Comparison of ENCODE assay signal across 1 cellular context in genomic region chr4:90842960-90843359, GRCh38.
A peak's percentile ranks its signal among the peaks of the same experiment; 100 is the strongest.
TF ChIP-seq lines count a peak whose summit lies in the region.

No MANE protein-coding gene starts in this region.

TF ChIP-seq in GM12878, 131 proteins besides CTCF, POLR2A, EP300 and RAD21 (continued from another document):
- TF ChIP-seq DPF2 (IDR thresholded peaks at IDR 0.05) (peak; percentile 46; the same call in 1 of the 2 replicates), MEF2B (IDR thresholded peaks at IDR 0.05; ENCODE audit: partially characterized antibody, poor library complexity, severe bottlenecking) (peak; percentile 78), SP1 (IDR thresholded peaks at IDR 0.05; ENCODE audit: low read depth, low read length) (no peak), IKZF2 (IDR thresholded peaks at IDR 0.05) (peak; percentile 43 to 71; a peak in 3 of 4 replicates), JUND (IDR thresholded peaks at IDR 0.05; ENCODE audit: low read depth, low read length) (peak; percentile 55; the same call in 1 of the 2 replicates), ATF2 (IDR thresholded peaks at IDR 0.05; ENCODE audit: low read length) (no peak), BHLHE40 (IDR thresholded peaks at IDR 0.05; ENCODE audit: borderline replicate concordance in 1 of 2, low read depth in 2 of 2, low read length in 1 of 2) (peak; percentile 29 to 43; a peak in 1 of 4 replicates), JUNB (IDR thresholded peaks at IDR 0.05) (no peak), CBX3 (IDR thresholded peaks at IDR 0.05; ENCODE audit: borderline replicate concordance, low read depth) (no peak), PBX3 (IDR thresholded peaks at IDR 0.05; ENCODE audit: insufficient replicate concordance, low read depth, low read length) (no peak), ZNF687 (IDR thresholded peaks at IDR 0.05) (no peak), BACH1 (IDR thresholded peaks at IDR 0.05; ENCODE audit: borderline replicate concordance) (peak; percentile 42; the same call in 1 of the 2 replicates), POU2F2 (IDR thresholded peaks at IDR 0.05; ENCODE audit: borderline replicate concordance, low read depth, low read length) (no peak), ZNF384 (IDR thresholded peaks at IDR 0.05; ENCODE audit: borderline replicate concordance, low read depth, low read length) (peak; percentile 90), ZNF217 (IDR thresholded peaks at IDR 0.05) (peak; percentile 88), SREBF2 (IDR thresholded peaks at IDR 0.05; ENCODE audit: low read length) (no peak), NBN (IDR thresholded peaks at IDR 0.05) (peak; percentile 71; the same call in 1 of the 2 replicates), BCL11A (IDR thresholded peaks at IDR 0.05; ENCODE audit: low read depth, low read length) (peak; percentile 6; the same call in 1 of the 2 replicates), TCF12 (IDR thresholded peaks at IDR 0.05; ENCODE audit: low read depth, low read length) (no peak), ATF3 (IDR thresholded peaks at IDR 0.05; ENCODE audit: borderline replicate concordance, extremely low read depth, low read depth, low read length) (no peak), LARP7 (IDR thresholded peaks at IDR 0.05) (no peak), REST (IDR thresholded peaks at IDR 0.05; ENCODE audit: low read depth, low read length) (no peak)
TF ChIP-seq in GM12878: peak in this region for 19.
